In the genomic region with DNA sequence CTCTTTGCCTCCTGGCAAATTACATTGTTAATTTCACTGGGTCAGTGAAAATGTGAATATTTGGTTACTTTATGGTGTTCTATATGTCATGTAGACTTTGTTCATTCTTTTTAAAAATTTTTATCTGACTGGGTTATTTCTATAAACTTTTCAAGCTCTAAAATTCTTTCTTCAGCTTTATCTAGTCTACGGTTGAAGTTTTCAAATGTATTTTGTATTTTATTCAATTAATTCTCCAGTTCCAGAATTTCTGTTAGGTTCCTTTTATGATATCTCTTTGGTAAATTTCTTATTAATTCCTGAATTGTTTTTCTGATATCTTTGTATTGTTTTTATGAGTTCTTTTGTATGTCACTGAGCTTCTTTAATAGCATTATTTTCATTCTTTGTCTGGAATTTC, we compare ENCODE assay signal across 23 cellular contexts.
DNase-seq lines count a peak whose midpoint lies in the region; FAIRE-seq and TF ChIP-seq lines count a peak whose summit lies in the region.
"Had no signal": no experiment of that assay in that cellular context is flagged by ENCODE, and none has a peak within 500 bp of the region (broad histone marks: within the 10 kb centered on the region; RNA-seq: fewer than 3 reads in every experiment).

No MANE protein-coding gene starts in this region.

- H3K36me3 Mint-ChIP-seq in activated naive CD4-positive, alpha-beta T cell treated with anti-CD3 and anti-CD28 coated beads for 36 hours (ENCODE audit: low read depth) = peaks cover 10% of the 10 kb centered on the region

- no TSS peak for BruUV-seq in OCI-LY7 (replicated peaks; lab: Mats Ljungman, UMichigan)

- no peak overlapping the region for H3K27ac Mint-ChIP-seq in activated naive CD4-positive, alpha-beta T cell treated with anti-CD3 and anti-CD28 coated beads for 36 hours
- H3K27ac Mint-ChIP-seq: B cell; CD4-positive, CD25-positive, alpha-beta regulatory T cell; CD8-positive, alpha-beta T cell; HFFc6 had no signal

- DNase-seq in GM19239 (ENCODE audit: insufficient read length, low spot score) (no peak), OCI-LY7 (ENCODE audit: low spot score) (peak; percentile 29), HUDEP-2 (lab: John Stamatoyannopoulos, UW; ENCODE audit: unreplicated experiment in 76 of 76) (no peak), HEK293T (ENCODE audit: extremely low spot score) (no peak)
- no peak for DNase-seq in activated CD4-positive, alpha-beta T cell treated with anti-CD3 and anti-CD28 coated beads for 48 hours
- DNase-seq in activated naive CD4-positive, alpha-beta T cell treated with anti-CD3 and anti-CD28 coated beads for 36 hours = no peak
- DNase-seq: Caco-2; CD4-positive, CD25-positive, alpha-beta regulatory T cell; CD8-positive, alpha-beta T cell; DMS53; DMS79 treated with DMSO at 0.1 percent for 48 hours; GF-D8; GM23248; H7; HCEC 1CT; HFFc6 had no signal

- H3K4me2 ChIP-seq in OCI-LY7 (ENCODE audit: low read length) = no peak overlapping the region
- H3K4me2 ChIP-seq: BLaER1 had no signal

- POLR2A ChIA-PET in OCI-LY7 (lab: Charles Lee) = interaction anchor here (0.5 to 0.9 kb wide), 6 partner anchors 14 to 184 kb away, joined by 3 to 7 read pairs (median 4); no protein-coding TSS in a partner anchor
- POLR2A ChIA-PET in HEK293T (lab: Yijun Ruan, JAX) = no interaction called here

- H4K20me1 ChIP-seq in OCI-LY7 (ENCODE audit: insufficient read depth, low read length) = no peaks in the 10 kb centered on the region
- H4K20me1 ChIP-seq: BLaER1 had no signal

- no peak overlapping the region for H3K4me3 Mint-ChIP-seq in activated naive CD4-positive, alpha-beta T cell treated with anti-CD3 and anti-CD28 coated beads for 36 hours
- H3K4me3 Mint-ChIP-seq: B cell; CD8-positive, alpha-beta T cell; HFFc6 had no signal

- no peaks in the 10 kb centered on the region for H3K9me2 ChIP-seq in OCI-LY7 (ENCODE audit: insufficient read depth, low read length)

- H3K36me3 ChIP-seq in OCI-LY7 (ENCODE audit: insufficient read depth, low read length) = peaks cover 3% of the 10 kb centered on the region; the same call in 1 of the 2 replicates
- H3K36me3 ChIP-seq: BLaER1 had no signal

- H2AFZ ChIP-seq in OCI-LY7 (ENCODE audit: low read length) = no peak overlapping the region
- H2AFZ ChIP-seq: GM23248 had no signal

- peak; percentile 54 for FAIRE-seq in A204.1 (lab: Jason Lieb, UNC)
- peak; percentile 28 for FAIRE-seq in GM19239 (lab: Jason Lieb, UNC)
- FAIRE-seq in colon (lab: Jason Lieb, UNC) = peak; percentile 14
- FAIRE-seq: GM12892, H1 had no signal

- CTCF ChIA-PET in OCI-LY7 (lab: Charles Lee; ENCODE audit: unreplicated experiment) = no interaction called here
- CTCF ChIA-PET in activated naive CD4-positive, alpha-beta T cell treated with anti-CD3 and anti-CD28 coated beads for 36 hours (lab: Charles Lee) = no interaction called here
- CTCF ChIA-PET in HEK293T (lab: Yijun Ruan, JAX) = interaction anchor here (0.8 kb wide), 1 partner anchor 111 kb away, joined by 3 read pairs; no protein-coding TSS in a partner anchor

- intact Hi-C loops in OCI-LY7 (cut with micrococcal nuclease; ENCODE audit: unreplicated experiment) = no loop called here
- intact Hi-C loops in activated naive CD4-positive, alpha-beta T cell treated with anti-CD3 and anti-CD28 coated beads for 36 hours (cut with micrococcal nuclease) = no loop called here

- H3K9me3 ChIP-seq in OCI-LY7 (ENCODE audit: low read length) = peaks cover 36% of the 10 kb centered on the region; the same call in 1 of the 2 replicates

- H3K27me3 Mint-ChIP-seq in activated naive CD4-positive, alpha-beta T cell treated with anti-CD3 and anti-CD28 coated beads for 36 hours (ENCODE audit: low read depth) = no peaks in the 10 kb centered on the region
- H3K27me3 Mint-ChIP-seq: B cell had no signal

- peaks cover 13% of the 10 kb centered on the region for H3K4me1 ChIP-seq in OCI-LY7 (ENCODE audit: insufficient read depth, low read length, poor library complexity, severe bottlenecking)
- H3K4me1 ChIP-seq: BLaER1, Caco-2 had no signal

- no peaks in the 10 kb centered on the region for H3K4me1 Mint-ChIP-seq in activated naive CD4-positive, alpha-beta T cell treated with anti-CD3 and anti-CD28 coated beads for 36 hours (ENCODE audit: low read depth)
- H3K4me1 Mint-ChIP-seq: CD4-positive, CD25-positive, alpha-beta regulatory T cell had no signal

- H3K79me2 ChIP-seq in OCI-LY7 (ENCODE audit: insufficient read depth, low read depth, low read length) = no peaks in the 10 kb centered on the region

- peaks cover 25% of the 10 kb centered on the region for H3K9me3 Mint-ChIP-seq in activated naive CD4-positive, alpha-beta T cell treated with anti-CD3 and anti-CD28 coated beads for 36 hours

- no peak overlapping the region for H3K4me3 ChIP-seq in OCI-LY7 (ENCODE audit: low read depth, low read length, poor library complexity, severe bottlenecking)
- H3K4me3 ChIP-seq: BLaER1, GM23248 had no signal

- no peak overlapping the region for H3K27ac ChIP-seq in OCI-LY7 (ENCODE audit: low read depth, low read length, poor library complexity, severe bottlenecking)
- H3K27ac ChIP-seq: BLaER1, C4-2B, GM23248 had no signal

- TF ChIP-seq CTCF in OCI-LY7 (conservative IDR thresholded peaks at IDR 0.05; ENCODE audit: low read length) = no peak

TF ChIP-seq in HEK293T, 16 proteins besides CTCF, POLR2A, EP300 and RAD21:
- TF ChIP-seq NFRKB (IDR thresholded peaks at IDR 0.05) (no peak), CTBP1 (IDR thresholded peaks at IDR 0.05; ENCODE audit: borderline replicate concordance) (no peak), HDGF (IDR thresholded peaks at IDR 0.05; ENCODE audit: borderline replicate concordance) (no peak), FOXK2 (IDR thresholded peaks at IDR 0.05) (no peak), BHLHE40 (IDR thresholded peaks at IDR 0.05; ENCODE audit: borderline replicate concordance) (no peak), TARDBP (IDR thresholded peaks at IDR 0.05) (no peak), SUZ12 (IDR thresholded peaks at IDR 0.05) (no peak), SP1 (IDR thresholded peaks at IDR 0.05) (no peak), PKNOX1 (IDR thresholded peaks at IDR 0.05) (no peak), FOXM1 (IDR thresholded peaks at IDR 0.05; ENCODE audit: borderline replicate concordance) (no peak), ARNT (IDR thresholded peaks at IDR 0.05) (no peak), ZNF384 (IDR thresholded peaks at IDR 0.05) (no peak), LEF1 (IDR thresholded peaks at IDR 0.05; ENCODE audit: borderline replicate concordance) (no peak), ELF4 (IDR thresholded peaks at IDR 0.05) (no peak), FOXA1 (IDR thresholded peaks at IDR 0.05) (no peak), L3MBTL2 (conservative IDR thresholded peaks at IDR 0.05) (no peak)
TF ChIP-seq in HEK293T: peak in this region for 0.
